ENCODE assay signal across 20 cellular contexts in genomic region chr1:56583957-56584468, GRCh38. TPM values are rescaled to one million over a fixed set of nuclear protein-coding genes. Genes with fewer than 3 reads are reported as not detected.
DNase-seq lines count a peak whose midpoint lies in the region; ATAC-seq, FAIRE-seq and TF ChIP-seq lines count a peak whose summit lies in the region.
"Had no signal": no experiment of that assay in that cellular context is flagged by ENCODE, and none has a peak within 500 bp of the region (broad histone marks: within the 10 kb centered on the region; RNA-seq: fewer than 3 reads in every experiment).

No MANE protein-coding gene starts in this region.

- TF ChIP-seq POLR2A in GM12878 (IDR thresholded peaks at IDR 0.05; ENCODE audit: low read depth, low read length) (no peak), GM18505 (IDR thresholded peaks at IDR 0.05; ENCODE audit: borderline replicate concordance, extremely low read depth, insufficient read depth, insufficient read length) (no peak)

- 0% methylated on average over 2 of the region's 2 CpGs for WGBS in GM12878 (ENCODE audit: insufficient coverage, insufficient replicate concordance, low lambda C conversion rate, missing lambda C conversion rate)

- no peak for TF ChIP-seq EP300 in GM12878 (IDR thresholded peaks at IDR 0.05; ENCODE audit: borderline replicate concordance in 1 of 2, control insufficient read depth in 1 of 2, low read depth in 2 of 2, low read length in 2 of 2)

- H3K36me3 Mint-ChIP-seq in activated T-helper 2 cell treated with anti-CD3 and anti-CD28 coated beads, Interferon-gamma antibody, Interleukin-2, Interleukin-4, amounts not matched to agents 10 μg/mL and 5 μg/mL and 100 μg/mL, durations not matched to agents 14 hours and 24 hours and 36 hours (ENCODE audit: low read depth), result no peaks in the 10 kb centered on the region
- H3K36me3 Mint-ChIP-seq: CD14-positive monocyte had no signal

- no peaks in the 10 kb centered on the region for H3K79me2 ChIP-seq in GM12878 (ENCODE audit: control insufficient read depth, insufficient read depth, low read length)

- TF ChIP-seq CTCF in HEK293 (tag by site-specific recombination; IDR thresholded peaks at IDR 0.05) (no peak), GM12878 (IDR thresholded peaks at IDR 0.05 in 2 of 3, conservative IDR thresholded peaks at IDR 0.05 in 1 of 3; ENCODE audit: control insufficient read depth in 2 of 3, extremely low read depth in 1 of 3, insufficient read depth in 1 of 3, low read depth in 3 of 3, low read length in 3 of 3) (no peak)

- H3K4me3 Mint-ChIP-seq in activated T-helper 2 cell treated with anti-CD3 and anti-CD28 coated beads, Interferon-gamma antibody, Interleukin-2, Interleukin-4, amounts not matched to agents 10 μg/mL and 5 μg/mL and 100 μg/mL, durations not matched to agents 14 hours and 24 hours and 36 hours (ENCODE audit: low read depth), result no peak overlapping the region
- H3K4me3 Mint-ChIP-seq: CD14-positive monocyte; CD4-positive, alpha-beta T cell; H9; HFFc6 had no signal

- POLR2A ChIA-PET in HEK293 (lab: Yijun Ruan, JAX), result no interaction called here
- POLR2A ChIA-PET in GM12878 (lab: Charles Lee), result interaction anchor here (0.6 to 2.2 kb wide), 7 partner anchors 14 to 1300 kb away, joined by 3 to 6 read pairs (median 4); no protein-coding TSS in a partner anchor

- RAD21 ChIA-PET in GM12878 (lab: Charles Lee; ENCODE audit: unreplicated experiment), result interaction anchor here (0.5 to 6.1 kb wide), 90 partner anchors 8 to 1638 kb away, joined by 3 to 78 read pairs (median 5); no protein-coding TSS in a partner anchor

- no peak overlapping the region for H3K27ac ChIP-seq in HEK293 (ENCODE audit: extremely low read depth, low read depth, low read length)
- no peak overlapping the region for H3K27ac ChIP-seq in GM12878 (ENCODE audit: control insufficient read depth, insufficient read depth)
- H3K27ac ChIP-seq: BLaER1 treated with 17β-estradiol and CSF1 and Interleukin-3, amounts not matched to agents 10 nM and 100 nM; GM23248 had no signal

- no peak overlapping the region for H3K27ac Mint-ChIP-seq in activated T-helper 2 cell treated with anti-CD3 and anti-CD28 coated beads, Interferon-gamma antibody, Interleukin-2, Interleukin-4, amounts not matched to agents 10 μg/mL and 5 μg/mL and 100 μg/mL, durations not matched to agents 14 hours and 24 hours and 36 hours
- H3K27ac Mint-ChIP-seq: CD14-positive monocyte; CD4-positive, alpha-beta T cell; H9; HFFc6 had no signal

- peaks cover 26% of the 10 kb centered on the region for H3K27me3 Mint-ChIP-seq in activated T-helper 2 cell treated with anti-CD3 and anti-CD28 coated beads, Interferon-gamma antibody, Interleukin-2, Interleukin-4, amounts not matched to agents 10 μg/mL and 5 μg/mL and 100 μg/mL, durations not matched to agents 14 hours and 24 hours and 36 hours (ENCODE audit: low read depth)

- H3K36me3 ChIP-seq in HEK293 (ENCODE audit: control insufficient read depth in 2 of 2, insufficient read depth in 1 of 2, low read length in 2 of 2) (no peaks in the 10 kb centered on the region), GM12878 (ENCODE audit: control insufficient read depth in 2 of 2, insufficient read depth in 2 of 2, low read length in 1 of 2) (no peaks in the 10 kb centered on the region)
- H3K36me3 ChIP-seq: BE2C; BLaER1 treated with 17β-estradiol and CSF1 and Interleukin-3, amounts not matched to agents 10 nM and 100 nM had no signal

- TF ChIP-seq RAD21 in GM12878 (IDR thresholded peaks at IDR 0.05; ENCODE audit: insufficient read depth, low read depth, low read length), result no peak

- in situ Hi-C loops in GM12878 (cut with MboI), result loop anchor here (5.0 to 10.0 kb wide), 5 partner anchors 719 to 1302 kb away; no protein-coding TSS in a partner anchor

- no peaks in the 10 kb centered on the region for H3K9me3 ChIP-seq in HEK293 (ENCODE audit: control insufficient read depth, insufficient read depth, low read depth, low read length)
- no peaks in the 10 kb centered on the region for H3K9me3 ChIP-seq in GM12878 (replicated peaks; ENCODE audit: control insufficient read depth, insufficient read depth, low read length)
- H3K9me3 ChIP-seq: BE2C had no signal

- intact Hi-C loops in GM12878 (cut with micrococcal nuclease; ENCODE audit: unreplicated experiment), result loop anchor here (1.0 to 10.0 kb wide), 6 partner anchors 329 to 1439 kb away; no protein-coding TSS in a partner anchor
- intact Hi-C loops in activated T-helper 2 cell treated with anti-CD3 and anti-CD28 coated beads, Interferon-gamma antibody, Interleukin-2, Interleukin-4, amounts not matched to agents 10 μg/mL and 5 μg/mL and 100 μg/mL, durations not matched to agents 14 hours and 24 hours and 36 hours (cut with micrococcal nuclease), result loop anchor here (10.0 kb wide), 2 partner anchors 1299 to 1439 kb away; no protein-coding TSS in a partner anchor

- H3K4me1 ChIP-seq in HEK293 (ENCODE audit: control insufficient read depth, insufficient read depth, low read length) (no peaks in the 10 kb centered on the region), GM12878 (ENCODE audit: control insufficient read depth, insufficient read depth, low read length) (no peaks in the 10 kb centered on the region)
- H3K4me1 ChIP-seq: BE2C had no signal

- H3K9ac ChIP-seq in GM12878 (ENCODE audit: control insufficient read depth, insufficient read depth, low read length), result no peak overlapping the region
- H3K9ac ChIP-seq: BLaER1 treated with 17β-estradiol and CSF1 and Interleukin-3, amounts not matched to agents 10 nM and 100 nM; GM23248 had no signal

- peak; percentile 42 for ATAC-seq in GM12878
- no peak for ATAC-seq in GM18505 (IDR thresholded peaks at IDR 0.05; ENCODE audit: unreplicated experiment)
- ATAC-seq: HCT116 had no signal

- CTCF ChIA-PET in HEK293 (lab: Yijun Ruan, JAX), result interaction anchor here (0.5 to 4.0 kb wide), 37 partner anchors 10 to 1639 kb away, joined by 3 to 24 read pairs (median 3); partner anchors contain the start of gene FYB2
- CTCF ChIA-PET in GM12878 (lab: Yijun Ruan, JAX), result interaction anchor here (0.6 to 15.6 kb wide), 77 partner anchors 9 to 1639 kb away, joined by 3 to 257 read pairs (median 5); no protein-coding TSS in a partner anchor

- no peak overlapping the region for H2AFZ ChIP-seq in GM12878 (ENCODE audit: control insufficient read depth, low read depth, low read length)
- H2AFZ ChIP-seq: GM23248 had no signal

- SMC1A ChIA-PET in GM12878 (lab: Charles Lee; ENCODE audit: uncharacterized antibody, unreplicated experiment), result interaction anchor here (0.7 to 19.1 kb wide), 95 partner anchors 9 to 1639 kb away, joined by 3 to 439 read pairs (median 4); no protein-coding TSS in a partner anchor

- H3K4me2 ChIP-seq in GM12878 (ENCODE audit: control insufficient read depth, insufficient read depth), result no peak overlapping the region
- H3K4me2 ChIP-seq: BLaER1 treated with 17β-estradiol and CSF1 and Interleukin-3, amounts not matched to agents 10 nM and 100 nM had no signal

- H3K4me3 ChIP-seq in HEK293 (ENCODE audit: low read depth, low read length), result no peak overlapping the region
- no peak overlapping the region for H3K4me3 ChIP-seq in GM12878
- H3K4me3 ChIP-seq: BLaER1 treated with 17β-estradiol and CSF1 and Interleukin-3, amounts not matched to agents 10 nM and 100 nM; GM23248 had no signal

- DNase-seq in GM12878 (ENCODE audit: low read depth, low spot score), result no peak
- DNase-seq in activated T-helper 2 cell treated with anti-CD3 and anti-CD28 coated beads, Interferon-gamma antibody, Interleukin-2, Interleukin-4, amounts not matched to agents 10 μg/mL and 5 μg/mL and 100 μg/mL, durations not matched to agents 14 hours and 24 hours and 36 hours (ENCODE audit: low spot score), result no peak
- no peak for DNase-seq in SK-N-DZ (ENCODE audit: low spot score)
- DNase-seq: BE2C; Calu3; CD4-positive, alpha-beta T cell; COR-L47; DMS53; GF-D8; GM23248; H9; HFFc6 had no signal

- no peaks in the 10 kb centered on the region for H3K9me3 Mint-ChIP-seq in activated T-helper 2 cell treated with anti-CD3 and anti-CD28 coated beads, Interferon-gamma antibody, Interleukin-2, Interleukin-4, amounts not matched to agents 10 μg/mL and 5 μg/mL and 100 μg/mL, durations not matched to agents 14 hours and 24 hours and 36 hours
- H3K9me3 Mint-ChIP-seq: CD4-positive, alpha-beta T cell; H9; HFFc6 had no signal

- no TSS peak for BruUV-seq in GM12878 (replicated peaks; lab: Mats Ljungman, UMichigan)

- no peak for FAIRE-seq in GM12878 (lab: Jason Lieb, UNC)
- peak; percentile 8 for FAIRE-seq in endometrium (lab: Jason Lieb, UNC)
- FAIRE-seq: GM19239 had no signal

- no peaks in the 10 kb centered on the region for H3K4me1 Mint-ChIP-seq in activated T-helper 2 cell treated with anti-CD3 and anti-CD28 coated beads, Interferon-gamma antibody, Interleukin-2, Interleukin-4, amounts not matched to agents 10 μg/mL and 5 μg/mL and 100 μg/mL, durations not matched to agents 14 hours and 24 hours and 36 hours (ENCODE audit: low read depth)

- no peaks in the 10 kb centered on the region for H4K20me1 ChIP-seq in GM12878 (ENCODE audit: control insufficient read depth, insufficient read depth)
- H4K20me1 ChIP-seq: BLaER1 treated with 17β-estradiol and CSF1 and Interleukin-3, amounts not matched to agents 10 nM and 100 nM had no signal

- H3K27me3 ChIP-seq in GM12878 (replicated peaks in 1 of 2; ENCODE audit: control insufficient read depth in 2 of 2, insufficient read depth in 2 of 2, low read length in 1 of 2), result peaks cover 0 to under 1% of the 10 kb centered on the region in 2 experiments; a peak in 1 of 4 replicates

RNA-seq across cellular contexts. Expression of gene PLPP3, which starts 4.7 kb away (rescaled TPM):
- 6.0 and 6.5 TPM in 2 replicates for total RNA-seq in GM12878 (2013; cell fraction: nucleolus; rRNA removed)
- total RNA-seq in GM12878 (2014; rRNA removed) (11.0 and 13.2 TPM in 2 replicates), GM12878 (2014; rRNA removed; fragmentation: Illumina TruSeq; extraction: Trizol) (9.1 and 9.7 TPM in 2 replicates), GM12878 (2021) (9.9 and 12.1 TPM in 2 replicates)
- polyA plus RNA-seq in GM12878 (2011; ENCODE audit: low read depth), result 0.16 TPM
- polyA plus RNA-seq in GM12878 (2011; rRNA removed) (25.0 and 26.8 TPM in 2 replicates), GM12878 (2014; fragmentation: Illumina TruSeq; extraction: Trizol) (11.5 and 12.1 TPM in 2 replicates), GM12878 (2014; fragmentation: Nextera tagmentation; extraction: Ambion mirVana) (1 to 10 TPM; 7.4 to 8.0 TPM), GM12878 (2014; rRNA removed) (11.0 and 12.9 TPM in 2 replicates), GM12878 (2016; fragmentation: Nextera tagmentation; extraction: Ambion mirVana) (1 to 10 TPM; 6.4 to 8.2 TPM)
- 23.2 and 27.3 TPM in 2 replicates for polyA plus RNA-seq in GM12878 (2011; cell fraction: cytosol; rRNA removed)
- polyA plus RNA-seq in GM12878 (2011; cell fraction: nucleus; rRNA removed), result 16.6 and 18.4 TPM in 2 replicates
- 0.20 and 0.21 TPM in 2 replicates for polyA plus RNA-seq in GM12878 (2012)
- 30.0 and 37.0 TPM in 2 replicates for polyA minus RNA-seq in GM12878 (2011; rRNA and poly(A)+ RNA removed)
- polyA minus RNA-seq in GM12878 (2011; cell fraction: cytosol; rRNA and poly(A)+ RNA removed), result 8.2 and 12.4 TPM in 2 replicates
- 21.8 and 40.8 TPM in 2 replicates for polyA minus RNA-seq in GM12878 (2011; cell fraction: nucleus; rRNA and poly(A)+ RNA removed)
- total RNA-seq in activated T-helper 2 cell treated with anti-CD3 and anti-CD28 coated beads, Interferon-gamma antibody, Interleukin-2, Interleukin-4, amounts not matched to agents 10 μg/mL and 5 μg/mL and 100 μg/mL, durations not matched to agents 14 hours and 24 hours and 36 hours, result not detected in 2 replicates
- 4.7 and 5.0 TPM in 2 replicates for polyA plus RNA-seq in SK-N-DZ (2014; cell fraction: cytosol; rRNA removed)
- polyA plus RNA-seq in SK-N-DZ (2014; cell fraction: nucleus; rRNA removed), result 2.2 and 2.4 TPM in 2 replicates
- total RNA-seq: CD4-positive, alpha-beta T cell; G401 had no signal
